ENCODE assay signal across 23 cellular contexts in the genomic region with DNA sequence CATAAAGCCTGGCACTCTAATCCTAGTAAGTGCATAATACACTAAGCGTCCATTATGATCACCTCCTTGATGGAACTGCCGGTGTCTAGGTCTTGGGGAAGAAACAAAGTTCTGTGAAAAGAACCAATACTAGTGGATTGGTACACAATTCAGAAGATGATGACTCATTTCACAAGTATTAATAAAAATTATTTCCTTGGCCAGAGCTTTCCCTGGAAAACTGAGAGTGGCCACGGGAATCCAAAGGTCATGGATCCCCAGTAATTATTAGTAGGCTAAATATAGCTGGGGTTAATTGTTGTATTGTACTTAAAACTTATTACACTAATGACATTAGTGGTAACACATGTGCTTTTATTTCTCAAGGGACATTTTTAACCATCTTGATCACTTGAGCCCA.
DNase-seq lines count a peak whose midpoint lies in the region; TF ChIP-seq lines count a peak whose summit lies in the region.
"Had no signal": no experiment of that assay in that cellular context is flagged by ENCODE, and none has a peak within 500 bp of the region (broad histone marks: within the 10 kb centered on the region; RNA-seq: fewer than 3 reads in every experiment).

No MANE protein-coding gene starts in this region.

- H3K9me3 ChIP-seq in mesenchymal stem cell (ENCODE audit: control insufficient read depth, low read length) (no peaks in the 10 kb centered on the region), OCI-LY7 (ENCODE audit: low read length) (no peaks in the 10 kb centered on the region)
- H3K9me3 ChIP-seq: BE2C had no signal

- no peak overlapping the region for H2AK5ac ChIP-seq in mesenchymal stem cell (ENCODE audit: low read length, severe bottlenecking)

- intact Hi-C loops in OCI-LY7 (cut with micrococcal nuclease; ENCODE audit: unreplicated experiment), result no loop called here

- H2BK12ac ChIP-seq in mesenchymal stem cell (ENCODE audit: low read length in 2 of 2), result no peak overlapping the region

- no peak overlapping the region for H4K91ac ChIP-seq in mesenchymal stem cell (ENCODE audit: low read length)

- H4K8ac ChIP-seq in mesenchymal stem cell (ENCODE audit: low read length), result no peak overlapping the region

- no peaks in the 10 kb centered on the region for H3K9me2 ChIP-seq in OCI-LY7 (ENCODE audit: insufficient read depth, low read length)

- POLR2A ChIA-PET in OCI-LY7 (lab: Charles Lee), result no interaction called here

- WGBS in mesenchymal stem cell, result 80% methylated on average over 1 of the region's 3 CpGs

- H3K4me3 ChIP-seq in mesenchymal stem cell (ENCODE audit: insufficient read depth in 1 of 2, low read depth in 1 of 2, low read length in 2 of 2) (no peak overlapping the region), OCI-LY7 (ENCODE audit: low read depth, low read length, poor library complexity, severe bottlenecking) (no peak overlapping the region)
- H3K4me3 ChIP-seq: SK-N-MC had no signal

- H3K79me1 ChIP-seq in mesenchymal stem cell (replicated peaks; ENCODE audit: low read length, poor library complexity, severe bottlenecking), result no peaks in the 10 kb centered on the region

- H3K27ac ChIP-seq in mesenchymal stem cell (ENCODE audit: low read length, poor library complexity, severe bottlenecking), result no peak overlapping the region
- no peak overlapping the region for H3K27ac ChIP-seq in OCI-LY7 (ENCODE audit: low read depth, low read length, poor library complexity, severe bottlenecking)
- H3K27ac ChIP-seq: KMS-11, SK-N-MC had no signal

- no peak overlapping the region for H3K4ac ChIP-seq in mesenchymal stem cell (ENCODE audit: low read depth in 1 of 2, low read length in 2 of 2)

- H3K18ac ChIP-seq in mesenchymal stem cell (ENCODE audit: low read depth in 1 of 2, low read length in 2 of 2), result no peak overlapping the region

- no peak overlapping the region for H3K14ac ChIP-seq in mesenchymal stem cell (ENCODE audit: low read length in 2 of 2)

- H3K4me2 ChIP-seq in mesenchymal stem cell (ENCODE audit: low read length, poor library complexity, severe bottlenecking) (no peak overlapping the region), OCI-LY7 (ENCODE audit: low read length) (no peak overlapping the region)
- H3K4me2 ChIP-seq: KMS-11 had no signal

- H2AFZ ChIP-seq in mesenchymal stem cell (ENCODE audit: low read depth, low read length) (no peak overlapping the region), OCI-LY7 (ENCODE audit: low read length) (no peak overlapping the region)

- no peaks in the 10 kb centered on the region for H3K36me3 ChIP-seq in mesenchymal stem cell (ENCODE audit: control insufficient read depth in 1 of 2, insufficient read depth in 2 of 2, low read depth in 1 of 2, low read length in 2 of 2)
- H3K36me3 ChIP-seq in OCI-LY7 (ENCODE audit: insufficient read depth, low read length), result no peaks in the 10 kb centered on the region
- H3K36me3 ChIP-seq: BE2C had no signal

- H3K9ac ChIP-seq in mesenchymal stem cell (ENCODE audit: low read length), result no peak overlapping the region
- H3K9ac ChIP-seq: KMS-11 had no signal

- no peak overlapping the region for H2BK15ac ChIP-seq in mesenchymal stem cell (ENCODE audit: low read depth, poor library complexity, severe bottlenecking)

- no TSS peak for BruUV-seq in OCI-LY7 (replicated peaks; lab: Mats Ljungman, UMichigan)

- no peak overlapping the region for H3K23ac ChIP-seq in mesenchymal stem cell (ENCODE audit: low read length in 2 of 2)

- H2BK120ac ChIP-seq in mesenchymal stem cell (ENCODE audit: low read depth, low read length), result no peak overlapping the region

- peak; percentile 34 for DNase-seq in EL
- DNase-seq in NCI-H82 (lab: John Stamatoyannopoulos, UW), result peak; percentile 56
- peak; percentile 32 for DNase-seq in dermis blood vessel endothelial cell
- DNase-seq in mesenchymal stem cell, result peak; percentile 20
- DNase-seq in GM20000 (ENCODE audit: low spot score), result no peak
- no peak for DNase-seq in AG08395 (ENCODE audit: low spot score)
- DNase-seq in OCI-LY7 (ENCODE audit: low spot score), result no peak
- DNase-seq: BE2C; CD4-positive, CD25-positive, alpha-beta regulatory T cell; COR-L47; DMS79; GOT3; HCEC 1CT; NCI-H1092 treated with DMSO at 0.1 percent for 48 hours; NCI-H1436 treated with DMSO at 0.1 percent for 48 hours; NCI-H1930; NCI-H2227 treated with DMSO at 0.1 percent for 48 hours; NCI-H510A treated with DMSO at 0.1 percent for 48 hours; NCI-H748 treated with DMSO at 0.1 percent for 48 hours; Right ventricle myocardium superior; SW 1271 had no signal

- H3K4me1 ChIP-seq in mesenchymal stem cell (ENCODE audit: control insufficient read depth, insufficient read depth, low read depth, low read length), result no peaks in the 10 kb centered on the region
- H3K4me1 ChIP-seq in OCI-LY7 (ENCODE audit: insufficient read depth, low read length, poor library complexity, severe bottlenecking), result no peaks in the 10 kb centered on the region
- H3K4me1 ChIP-seq: BE2C had no signal

- H2BK5ac ChIP-seq in mesenchymal stem cell (ENCODE audit: low read depth, low read length, poor library complexity, severe bottlenecking), result no peak overlapping the region

- CTCF ChIA-PET in OCI-LY7 (lab: Charles Lee; ENCODE audit: unreplicated experiment), result no interaction called here

- TF ChIP-seq CTCF in GM20000 (IDR thresholded peaks at IDR 0.05; ENCODE audit: extremely low read depth, missing control alignments) (no peak), OCI-LY7 (conservative IDR thresholded peaks at IDR 0.05; ENCODE audit: low read length) (no peak)

- no peaks in the 10 kb centered on the region for H4K20me1 ChIP-seq in OCI-LY7 (ENCODE audit: insufficient read depth, low read length)

- H3K27me3 ChIP-seq in mesenchymal stem cell (ENCODE audit: control insufficient read depth in 1 of 2, insufficient read depth in 1 of 2, low read length in 2 of 2), result no peaks in the 10 kb centered on the region
- H3K27me3 ChIP-seq: BE2C had no signal

- H3K79me2 ChIP-seq in OCI-LY7 (ENCODE audit: insufficient read depth, low read depth, low read length), result no peaks in the 10 kb centered on the region

Comparison
In these comparisons a context has a peak if more than half of its experiments do, and no peak if none do; other contexts are left out.
1. DNase-seq: peak in EL (single experiment), NCI-H82 (single experiment), dermis blood vessel endothelial cell (single experiment) and mesenchymal stem cell (single experiment); none in GM20000 (single experiment), AG08395 (single experiment) and OCI-LY7 (single experiment).